In genomic region chr15:39031596-39031995, GRCh38 we compare ENCODE assay signal across 29 cellular contexts.
"Had no signal": no experiment of that assay in that cellular context is flagged by ENCODE, and none has a peak within 500 bp of the region (broad histone marks: within the 10 kb centered on the region; RNA-seq: fewer than 3 reads in every experiment).

No MANE protein-coding gene starts in this region.

- H3K36me3 Mint-ChIP-seq: immature natural killer cell; mesothelial cell of epicardium; naive thymus-derived CD8-positive, alpha-beta T cell; neural progenitor cell; stimulated activated naive B cell treated with anti-CD40 and anti-IgM and Interleukin-4, amounts not matched to agents 10 μg/mL and 1 μg/mL and 100 μg/mL, for 72 hours had no signal

- H3K27me3 ChIP-seq: heart left ventricle, neural progenitor cell, neutrophil, ovary, right atrium auricular region, right lobe of liver, suprapubic skin, tibial artery, upper lobe of right lung had no signal

- H3K4me3 ChIP-seq: heart left ventricle, left ventricle myocardium inferior, lung, neural progenitor cell, ovary, right atrium auricular region, right lobe of liver, skin epidermis, suprapubic skin, thoracic aorta, tibial artery, upper lobe of right lung had no signal

- H3K4me1 ChIP-seq: left ventricle myocardium inferior, neural progenitor cell, right atrium auricular region, right lobe of liver, suprapubic skin, upper lobe of right lung had no signal

- DNase-seq: heart left ventricle; hypothalamus; immature natural killer cell; kidney; left colon; left ventricle myocardium inferior; mesendoderm; naive thymus-derived CD8-positive, alpha-beta T cell; nephron progenitor cell; ovary; right lobe of liver; stimulated activated CD4-positive, alpha-beta T cell treated with anti-CD3 and anti-CD28 coated beads, Interleukin-12 subunit alpha, Interleukin-12 subunit beta, amount 100 ng/mL, for 4 hours; stimulated activated CD4-positive, alpha-beta T cell treated with anti-CD3 and anti-CD28 coated beads, Interleukin-15, amount 100 ng/mL, for 24 hours; stimulated activated CD4-positive, alpha-beta T cell treated with anti-CD3 and anti-CD28 coated beads, Interleukin-2, amount 100 ng/mL, for 24 hours; stimulated activated CD4-positive, alpha-beta T cell treated with anti-CD3 and anti-CD28 coated beads, Interleukin-4, amount 100 ng/mL, for 1 hour; stimulated activated naive B cell treated with anti-CD40 and anti-IgM and Interleukin-4, amounts not matched to agents 10 μg/mL and 1 μg/mL and 100 μg/mL, for 72 hours; tibial artery; trophoblast cell; upper lobe of right lung had no signal

- H3K27ac Mint-ChIP-seq: immature natural killer cell; mesothelial cell of epicardium; naive thymus-derived CD8-positive, alpha-beta T cell; nephron progenitor cell; neural progenitor cell; progenitor cell of endocrine pancreas; stimulated activated naive B cell treated with anti-CD40 and anti-IgM and Interleukin-4, amounts not matched to agents 10 μg/mL and 1 μg/mL and 100 μg/mL, for 72 hours; stimulated activated naive CD8-positive, alpha-beta T cell treated with anti-CD3 and anti-CD28 coated beads, Interleukin-15, Interleukin-2, amounts not matched to agents 100 ng/mL and 50 ng/mL, for 24 hours had no signal

- H3K27ac ChIP-seq: heart left ventricle, left ventricle myocardium inferior, neural progenitor cell, neutrophil, ovary, right atrium auricular region, right lobe of liver, skin epidermis, suprapubic skin, thoracic aorta, tibial artery, upper lobe of right lung had no signal

- H3K9me3 Mint-ChIP-seq: immature natural killer cell; mesothelial cell of epicardium; nephron progenitor cell; neural progenitor cell; stimulated activated naive B cell treated with anti-CD40 and anti-IgM and Interleukin-4, amounts not matched to agents 10 μg/mL and 1 μg/mL and 100 μg/mL, for 72 hours; stimulated activated naive CD8-positive, alpha-beta T cell treated with anti-CD3 and anti-CD28 coated beads, Interleukin-15, Interleukin-2, amounts not matched to agents 100 ng/mL and 50 ng/mL, for 24 hours had no signal

- H3K4me3 Mint-ChIP-seq: immature natural killer cell; mesothelial cell of epicardium; naive thymus-derived CD8-positive, alpha-beta T cell; nephron progenitor cell; neural progenitor cell; stimulated activated naive B cell treated with anti-CD40 and anti-IgM and Interleukin-4, amounts not matched to agents 10 μg/mL and 1 μg/mL and 100 μg/mL, for 72 hours; stimulated activated naive CD8-positive, alpha-beta T cell treated with anti-CD3 and anti-CD28 coated beads, Interleukin-15, Interleukin-2, amounts not matched to agents 100 ng/mL and 50 ng/mL, for 24 hours had no signal

- H3K4me1 Mint-ChIP-seq: immature natural killer cell; naive thymus-derived CD8-positive, alpha-beta T cell; stimulated activated naive B cell treated with anti-CD40 and anti-IgM and Interleukin-4, amounts not matched to agents 10 μg/mL and 1 μg/mL and 100 μg/mL, for 72 hours had no signal

- H3K9me3 ChIP-seq: heart left ventricle, left ventricle myocardium inferior, neutrophil, ovary, right atrium auricular region, right lobe of liver, suprapubic skin, thoracic aorta, tibial artery, upper lobe of right lung had no signal

- H3K27me3 Mint-ChIP-seq: progenitor cell of endocrine pancreas; stimulated activated naive B cell treated with anti-CD40 and anti-IgM and Interleukin-4, amounts not matched to agents 10 μg/mL and 1 μg/mL and 100 μg/mL, for 72 hours; stimulated activated naive CD8-positive, alpha-beta T cell treated with anti-CD3 and anti-CD28 coated beads, Interleukin-15, Interleukin-2, amounts not matched to agents 100 ng/mL and 50 ng/mL, for 24 hours had no signal

- H3K36me3 ChIP-seq: heart left ventricle, left ventricle myocardium inferior, neural progenitor cell, neutrophil, ovary, right atrium auricular region, right lobe of liver, suprapubic skin, thoracic aorta, tibial artery, upper lobe of right lung had no signal
